12 cellular contexts compared by ENCODE assay signal in genomic region chr19:2982556-2982955, GRCh38. TPM values are rescaled to one million over a fixed set of nuclear protein-coding genes. Genes with fewer than 3 reads are reported as not detected.
DNase-seq lines count a peak whose midpoint lies in the region; ATAC-seq, FAIRE-seq and TF ChIP-seq lines count a peak whose summit lies in the region.
"Had no signal": no experiment of that assay in that cellular context is flagged by ENCODE, and none has a peak within 500 bp of the region (broad histone marks: within the 10 kb centered on the region; RNA-seq: fewer than 3 reads in every experiment).

No MANE protein-coding gene starts in this region.

- no peaks in the 10 kb centered on the region for H3K9me1 ChIP-seq in keratinocyte (ENCODE audit: control insufficient read depth, extremely low read depth, insufficient read depth, low read length)

- peak overlapping the region; percentile 81 for H3K27ac ChIP-seq in BLaER1
- H3K27ac ChIP-seq in astrocyte (ENCODE audit: low read depth, low read length), result no peak overlapping the region
- no peak overlapping the region for H3K27ac ChIP-seq in keratinocyte (ENCODE audit: control insufficient read depth, insufficient read depth, low read length)
- H3K27ac ChIP-seq in gastrocnemius medialis, result peak overlapping the region; percentile 65 to 77 (median 74)

- ATAC-seq in gastrocnemius medialis, result peak; percentile 7 to 25

- H3K9ac ChIP-seq in BLaER1 (peak overlapping the region; percentile 65), astrocyte (ENCODE audit: low read length) (no peak overlapping the region), keratinocyte (ENCODE audit: control insufficient read depth, extremely low read depth, insufficient read depth, low read length) (no peak overlapping the region)

- in situ Hi-C loops in gastrocnemius medialis (cut with MboI; ENCODE audit: low sequenced_read_pairs in 4 of 4), result no loop called here

- no peaks in the 10 kb centered on the region for H3K9me3 Mint-ChIP-seq in astrocyte (ENCODE audit: unreplicated experiment)
- H3K9me3 Mint-ChIP-seq: activated CD4-positive, alpha-beta memory T cell treated with anti-CD3 and anti-CD28 coated beads for 36 hours; activated naive CD4-positive, alpha-beta T cell treated with anti-CD3 and anti-CD28 coated beads for 36 hours had no signal

- no peak for DNase-seq in astrocyte (ENCODE audit: low read depth)
- no peak for DNase-seq in keratinocyte (ENCODE audit: low read depth, low spot score)
- DNase-seq in gastrocnemius medialis, result no peak
- no peak for DNase-seq in SKM-1 treated with dmso at 0.1 percent for 144 hours (lab: John Stamatoyannopoulos, UW; ENCODE audit: unreplicated experiment)
- no peak for DNase-seq in activated gamma-delta T cell treated with Interleukin-2 at 50 U/mL for 16 hours
- no peak for DNase-seq in H7
- DNase-seq in COR-L47 (lab: John Stamatoyannopoulos, UW), result no peak
- DNase-seq: activated CD4-positive, alpha-beta memory T cell treated with anti-CD3 and anti-CD28 coated beads for 36 hours; activated naive CD4-positive, alpha-beta T cell treated with anti-CD3 and anti-CD28 coated beads for 36 hours; DND-41 had no signal

- no peaks in the 10 kb centered on the region for H4K20me1 ChIP-seq in BLaER1
- no peaks in the 10 kb centered on the region for H4K20me1 ChIP-seq in astrocyte (ENCODE audit: insufficient read depth, low read length)
- no peaks in the 10 kb centered on the region for H4K20me1 ChIP-seq in keratinocyte (ENCODE audit: control insufficient read depth, extremely low read depth, insufficient read depth, low read length)

- no peak overlapping the region for H3K27ac Mint-ChIP-seq in astrocyte (ENCODE audit: unreplicated experiment)
- H3K27ac Mint-ChIP-seq: activated CD4-positive, alpha-beta memory T cell treated with anti-CD3 and anti-CD28 coated beads for 36 hours; activated naive CD4-positive, alpha-beta T cell treated with anti-CD3 and anti-CD28 coated beads for 36 hours had no signal

- dilution Hi-C loops in keratinocyte (cut with MboI; ENCODE audit: extremely low pct_ligation_motif_present, low sequenced_read_pairs), result no loop called here

- H3K27me3 ChIP-seq in BLaER1, result no peaks in the 10 kb centered on the region
- H3K27me3 ChIP-seq in astrocyte (ENCODE audit: insufficient read depth, low read length), result peaks cover 13% of the 10 kb centered on the region
- H3K27me3 ChIP-seq in keratinocyte (ENCODE audit: control insufficient read depth, extremely low read depth, insufficient read depth, low read length), result no peaks in the 10 kb centered on the region
- H3K27me3 ChIP-seq in gastrocnemius medialis, result peaks cover 0 to 4% (median 0%) of the 10 kb centered on the region in 3 donors
- H3K27me3 ChIP-seq in H7 (ENCODE audit: control insufficient read depth, insufficient read depth, low read length), result no peaks in the 10 kb centered on the region
- H3K27me3 ChIP-seq: MG63 had no signal

- H3K36me3 ChIP-seq in BLaER1 (no peaks in the 10 kb centered on the region), astrocyte (ENCODE audit: insufficient read depth, low read length) (no peaks in the 10 kb centered on the region), keratinocyte (ENCODE audit: control insufficient read depth in 2 of 2, extremely low read depth in 1 of 2, insufficient read depth in 2 of 2, low read length in 2 of 2) (no peaks in the 10 kb centered on the region), gastrocnemius medialis (no peaks in the 10 kb centered on the region), H7 (replicated peaks; ENCODE audit: control insufficient read depth, insufficient read depth, low read length) (no peaks in the 10 kb centered on the region)
- H3K36me3 ChIP-seq: MG63 had no signal

- peaks cover 65% of the 10 kb centered on the region for H3K27me3 Mint-ChIP-seq in astrocyte (ENCODE audit: low read depth, unreplicated experiment)

- TF ChIP-seq POLR2A in gastrocnemius medialis (IDR thresholded peaks at IDR 0.05), result no peak

- H2AFZ ChIP-seq in astrocyte (ENCODE audit: low read depth, low read length) (no peak overlapping the region), keratinocyte (ENCODE audit: control insufficient read depth, low read length) (peak overlapping the region; percentile 3)

- intact Hi-C loops in gastrocnemius medialis (cut with DNase I; ENCODE audit: low total_unique reads), result no loop called here

- no peak for TF ChIP-seq CTCF in astrocyte (IDR thresholded peaks at IDR 0.05; ENCODE audit: insufficient read depth, low read depth, low read length)
- no peak for TF ChIP-seq CTCF in keratinocyte (optimal IDR thresholded peaks at IDR 0.05 in 1 of 3, IDR thresholded peaks at IDR 0.05 in 1 of 3, conservative IDR thresholded peaks at IDR 0.05 in 1 of 3; ENCODE audit: extremely low read depth in 1 of 3, insufficient read depth in 2 of 3, low read length in 3 of 3)
- no peak for TF ChIP-seq CTCF in gastrocnemius medialis (IDR thresholded peaks at IDR 0.05 in 4 of 5, conservative IDR thresholded peaks at IDR 0.05 in 1 of 5)

- H3K4me1 ChIP-seq in BLaER1 (peaks cover 96% of the 10 kb centered on the region), astrocyte (ENCODE audit: insufficient read depth, low read length) (peaks cover 13% of the 10 kb centered on the region), keratinocyte (ENCODE audit: control insufficient read depth, extremely low read depth, insufficient read depth, low read length) (peaks cover 19% of the 10 kb centered on the region), gastrocnemius medialis (peaks cover 18 to 21% of the 10 kb centered on the region in 2 donors)

- no peaks in the 10 kb centered on the region for H3K4me1 Mint-ChIP-seq in astrocyte (ENCODE audit: low read depth, unreplicated experiment)

- H3K79me2 ChIP-seq in astrocyte (ENCODE audit: insufficient read depth, low read length) (no peaks in the 10 kb centered on the region), keratinocyte (ENCODE audit: control insufficient read depth, insufficient read depth, low read length) (no peaks in the 10 kb centered on the region)

- H3K9me3 ChIP-seq in BLaER1 (no peaks in the 10 kb centered on the region), astrocyte (ENCODE audit: insufficient read depth, low read depth, low read length) (no peaks in the 10 kb centered on the region), keratinocyte (ENCODE audit: control insufficient read depth, low read depth, low read length) (no peaks in the 10 kb centered on the region), gastrocnemius medialis (no peaks in the 10 kb centered on the region)
- H3K9me3 ChIP-seq: MG63 had no signal

- H3K36me3 Mint-ChIP-seq in astrocyte (ENCODE audit: low read depth, unreplicated experiment), result no peaks in the 10 kb centered on the region
- H3K36me3 Mint-ChIP-seq: activated CD4-positive, alpha-beta memory T cell treated with anti-CD3 and anti-CD28 coated beads for 36 hours had no signal

- FAIRE-seq in astrocyte (lab: Jason Lieb, UNC) (no peak), keratinocyte (lab: Jason Lieb, UNC) (no peak)

- H3K4me3 Mint-ChIP-seq in astrocyte (ENCODE audit: unreplicated experiment), result no peak overlapping the region
- H3K4me3 Mint-ChIP-seq: activated CD4-positive, alpha-beta memory T cell treated with anti-CD3 and anti-CD28 coated beads for 36 hours; activated naive CD4-positive, alpha-beta T cell treated with anti-CD3 and anti-CD28 coated beads for 36 hours had no signal

- H3K4me2 ChIP-seq in BLaER1, result peak overlapping the region; percentile 95
- peak overlapping the region; percentile 80 for H3K4me2 ChIP-seq in astrocyte (ENCODE audit: low read length)
- no peak overlapping the region for H3K4me2 ChIP-seq in keratinocyte (ENCODE audit: control insufficient read depth, extremely low read depth, insufficient read depth, low read depth, low read length)

- H3K4me3 ChIP-seq in BLaER1 (peak overlapping the region; percentile 38; the same call in 1 of the 2 replicates), astrocyte (ENCODE audit: insufficient read depth, low read depth, low read length) (no peak overlapping the region), keratinocyte (ENCODE audit: control insufficient read depth in 2 of 3, extremely low read depth in 1 of 3, insufficient read depth in 2 of 3, low read depth in 1 of 3, low read length in 3 of 3) (no peak overlapping the region), gastrocnemius medialis (no peak overlapping the region), H7 (ENCODE audit: insufficient read depth, low read depth, low read length) (no peak overlapping the region)
- H3K4me3 ChIP-seq: MG63 had no signal

RNA-seq across cellular contexts. Expression of gene TLE6, which starts 5.2 kb away (rescaled TPM):
- 0.11 TPM in 1 of 2 replicates, not detected in the other for total RNA-seq in astrocyte
- polyA plus RNA-seq in keratinocyte, result 0.41 to 1.2 TPM (median 0.43 TPM) in 3 replicates
- not detected for polyA plus RNA-seq in keratinocyte (2011; ENCODE audit: low read depth)
- polyA plus RNA-seq in keratinocyte (2011; cell fraction: cytosol; rRNA removed), result 0.38 and 0.40 TPM in 2 replicates
- polyA plus RNA-seq in keratinocyte (2011; cell fraction: nucleus; rRNA removed), result 0.77 and 1.0 TPM in 2 replicates
- polyA plus RNA-seq in keratinocyte (2012; ENCODE audit: low replicate concordance), result 1.2 TPM in 1 of 2 replicates, not detected in the other
- polyA minus RNA-seq in keratinocyte, result 1.1 to 1.7 TPM in 2 of 3 replicates, not detected in the other
- polyA minus RNA-seq in keratinocyte (2011; cell fraction: cytosol; rRNA and poly(A)+ RNA removed), result not detected
- polyA minus RNA-seq in keratinocyte (2011; cell fraction: nucleus; rRNA and poly(A)+ RNA removed), result not detected in 2 replicates
- total RNA-seq in gastrocnemius medialis, result 1 to 10 TPM in 1 of 4 donors, under 1 TPM in 1, not detected in 2; 0.62 to 1.2 TPM
- total RNA-seq in H7 (2014; rRNA removed; shearing (Covaris generic)), result 10.4 and 14.2 TPM in 2 replicates

RNA-seq across cellular contexts. Expression of gene ZNF77, which starts 37.8 kb away (rescaled TPM):
- total RNA-seq in astrocyte (1.4 and 1.5 TPM in 2 replicates), gastrocnemius medialis (1 to 10 TPM; 1.3 to 4.7 (median 1.5) TPM)
- 4.7 to 6.0 TPM (median 5.2 TPM) in 3 replicates for polyA plus RNA-seq in keratinocyte
- 4.2 TPM for polyA plus RNA-seq in keratinocyte (2011; ENCODE audit: low read depth)
- 2.6 and 4.2 TPM in 2 replicates for polyA plus RNA-seq in keratinocyte (2011; cell fraction: cytosol; rRNA removed)
- polyA plus RNA-seq in keratinocyte (2011; cell fraction: nucleus; rRNA removed), result 9.4 and 10.1 TPM in 2 replicates
- 2.3 and 4.3 TPM in 2 replicates for polyA plus RNA-seq in keratinocyte (2012; ENCODE audit: low replicate concordance)
- polyA minus RNA-seq in keratinocyte, result 2.6 to 5.5 TPM (median 5.2 TPM) in 3 replicates
- polyA minus RNA-seq in keratinocyte (2011; cell fraction: cytosol; rRNA and poly(A)+ RNA removed), result 3.5 TPM
- 2.7 and 5.6 TPM in 2 replicates for polyA minus RNA-seq in keratinocyte (2011; cell fraction: nucleus; rRNA and poly(A)+ RNA removed)
- 4.6 and 5.5 TPM in 2 replicates for total RNA-seq in H7 (2014; rRNA removed; shearing (Covaris generic))

RNA-seq across cellular contexts. Expression of gene TLE2, which starts 46.5 kb away (rescaled TPM):
- total RNA-seq in astrocyte (0.48 and 0.79 TPM in 2 replicates), gastrocnemius medialis (10 to 100 TPM; 26.1 to 48.5 (median 45.2) TPM)
- 0.70 to 1.0 TPM (median 0.88 TPM) in 3 replicates for polyA plus RNA-seq in keratinocyte
- polyA plus RNA-seq in keratinocyte (2011; ENCODE audit: low read depth), result 0.94 TPM
- 0.36 and 0.97 TPM in 2 replicates for polyA plus RNA-seq in keratinocyte (2011; cell fraction: cytosol; rRNA removed)
- polyA plus RNA-seq in keratinocyte (2011; cell fraction: nucleus; rRNA removed), result 1.2 and 2.3 TPM in 2 replicates
- 0.82 and 1.4 TPM in 2 replicates for polyA plus RNA-seq in keratinocyte (2012; ENCODE audit: low replicate concordance)
- 0.63 to 2.2 TPM (median 0.90 TPM) in 3 replicates for polyA minus RNA-seq in keratinocyte
- 7.5 TPM for polyA minus RNA-seq in keratinocyte (2011; cell fraction: cytosol; rRNA and poly(A)+ RNA removed)
- 0.95 and 1.2 TPM in 2 replicates for polyA minus RNA-seq in keratinocyte (2011; cell fraction: nucleus; rRNA and poly(A)+ RNA removed)
- 9.6 and 18.7 TPM in 2 replicates for total RNA-seq in H7 (2014; rRNA removed; shearing (Covaris generic))

Comparison
In these comparisons a context has a peak if more than half of its experiments do, and no peak if none do; other contexts are left out.
1. H3K27ac ChIP-seq: peak in BLaER1 (single experiment) and gastrocnemius medialis (4 of 4); none in astrocyte (single experiment) and keratinocyte (single experiment).